Comparison of ENCODE assay signal across 8 cellular contexts in genomic region chr7:30470783-30471182, GRCh38. TPM values are rescaled to one million over a fixed set of nuclear protein-coding genes. Genes with fewer than 3 reads are reported as not detected.
DNase-seq lines count a peak whose midpoint lies in the region; ATAC-seq and TF ChIP-seq lines count a peak whose summit lies in the region.

No MANE protein-coding gene starts in this region.

- TF ChIP-seq CTCF in esophagus muscularis mucosa (IDR thresholded peaks at IDR 0.05) (no peak), prostate gland (IDR thresholded peaks at IDR 0.05) (no peak)

- H3K4me1 ChIP-seq in esophagus muscularis mucosa: peaks cover 94 to 100% (median 98%) of the 10 kb centered on the region in 4 donors
- H3K4me1 ChIP-seq in prostate gland (replicated peaks): peaks cover 2% of the 10 kb centered on the region

- DNase-seq in DMS53 treated with DMSO at 0.1 percent for 48 hours (lab: John Stamatoyannopoulos, UW; ENCODE audit: unreplicated experiment) (peak; percentile 97), NCI-H510A treated with DMSO at 0.1 percent for 48 hours (lab: John Stamatoyannopoulos, UW) (peak; percentile 94), esophagus muscularis mucosa (ENCODE audit: extremely low spot score) (no peak), prostate gland (ENCODE audit: low spot score) (no peak), cerebellar nuclear complex (lab: John Stamatoyannopoulos, UW) (no peak), AML-193 (lab: John Stamatoyannopoulos, UW) (no peak)

- WGBS in esophagus muscularis mucosa: 10% methylated on average over 6 of the region's 6 CpGs
- 3% methylated on average over 6 of the region's 6 CpGs for WGBS in prostate gland

- ATAC-seq in GM21717 (IDR thresholded peaks at IDR 0.05; ENCODE audit: unreplicated experiment) (no peak), GM18517 (IDR thresholded peaks at IDR 0.05; ENCODE audit: unreplicated experiment) (no peak)

- H3K27me3 ChIP-seq in esophagus muscularis mucosa: no peaks in the 10 kb centered on the region
- H3K27me3 ChIP-seq in prostate gland (replicated peaks; ENCODE audit: insufficient read depth): no peaks in the 10 kb centered on the region

- H3K4me3 ChIP-seq in esophagus muscularis mucosa (peak overlapping the region in 3 of 4 donors; percentile 11 to 19 (median 17)), prostate gland (no peak overlapping the region)

- intact Hi-C loops in esophagus muscularis mucosa (cut with DNase I) (loop anchor here (10.0 kb wide), 1 partner anchor 186 kb away; the partner anchor contains the start of gene ZNRF2), prostate gland (cut with DNase I) (no loop called here)

- H3K36me3 ChIP-seq in esophagus muscularis mucosa (peaks cover 0 to 5% (median 0%) of the 10 kb centered on the region in 4 donors), prostate gland (no peaks in the 10 kb centered on the region)

- TF ChIP-seq POLR2A in esophagus muscularis mucosa (IDR thresholded peaks at IDR 0.05; ENCODE audit: low read depth): no peak
- TF ChIP-seq POLR2A in prostate gland (IDR thresholded peaks at IDR 0.05): no peak

- TF ChIP-seq EP300 in esophagus muscularis mucosa (IDR thresholded peaks at IDR 0.05): peak; percentile 67

- H3K9me3 ChIP-seq in esophagus muscularis mucosa (no peaks in the 10 kb centered on the region), prostate gland (no peaks in the 10 kb centered on the region)

- H3K27ac ChIP-seq in esophagus muscularis mucosa (replicated peaks in 1 of 4) (peak overlapping the region; percentile 84 to 87 (median 85)), prostate gland (peak overlapping the region; percentile 24 to 33)

RNA-seq across cellular contexts. Expression of gene NOD1, which starts 7.8 kb away (rescaled TPM):
- total RNA-seq in esophagus muscularis mucosa (10 to 100 TPM; 11.6 to 22.0 (median 13.0) TPM), prostate gland (10 to 100 TPM in 1 of 2 donors, 1 to 10 TPM in 1; 3.5 to 12.3 TPM)

RNA-seq across cellular contexts. Expression of gene GGCT, which starts 33.8 kb away (rescaled TPM):
- 10 to 100 TPM; 10.8 to 39.9 (median 17.8) TPM for total RNA-seq in esophagus muscularis mucosa
- total RNA-seq in prostate gland: 10 to 100 TPM; 14.7 to 54.0 TPM

Comparison
In these comparisons a context has a peak if more than half of its experiments do, and no peak if none do; other contexts are left out.
1. DNase-seq: peak in DMS53 treated with DMSO at 0.1 percent for 48 hours (single experiment) and NCI-H510A treated with DMSO at 0.1 percent for 48 hours (single experiment); none in esophagus muscularis mucosa (single experiment), prostate gland (single experiment), cerebellar nuclear complex (0 of 2) and AML-193 (0 of 2).
2. H3K4me3 ChIP-seq: peak in esophagus muscularis mucosa (3 of 4); none in prostate gland (0 of 2).